16 cellular contexts compared by ENCODE assay signal in genomic region chr9:93210974-93211653, GRCh38. TPM values are rescaled to one million over a fixed set of nuclear protein-coding genes. Genes with fewer than 3 reads are reported as not detected.
"Had no signal": no experiment of that assay in that cellular context is flagged by ENCODE, and none has a peak within 500 bp of the region (broad histone marks: within the 10 kb centered on the region; RNA-seq: fewer than 3 reads in every experiment).

No MANE protein-coding gene starts in this region.

- H3K27ac Mint-ChIP-seq: activated naive CD4-positive, alpha-beta T cell treated with anti-CD3 and anti-CD28 coated beads, Interleukin-2, amount 10 ng/mL, durations not matched to agents 7 days and 5 days; immature natural killer cell; naive thymus-derived CD8-positive, alpha-beta T cell; stimulated activated naive CD8-positive, alpha-beta T cell treated with anti-CD3 and anti-CD28 coated beads, Interleukin-15, Interleukin-2, amounts not matched to agents 100 ng/mL and 50 ng/mL, for 24 hours; T-helper 1 cell treated with Interleukin-12 subunit alpha and Interleukin-12 subunit beta and Interleukin-4 antibody, amounts not matched to agents 30 μg/mL and 1 μg/mL, for 36 hours had no signal

- H3K9me3 ChIP-seq: adrenal gland, breast epithelium, esophagus squamous epithelium had no signal

- H3K9ac ChIP-seq: parathyroid adenoma had no signal

- H3K27me3 Mint-ChIP-seq: stimulated activated naive CD8-positive, alpha-beta T cell treated with anti-CD3 and anti-CD28 coated beads, Interleukin-15, Interleukin-2, amounts not matched to agents 100 ng/mL and 50 ng/mL, for 24 hours had no signal

- H3K27ac ChIP-seq: adrenal gland, breast epithelium, esophagus squamous epithelium, parathyroid adenoma, suprapubic skin had no signal

- H3K4me1 ChIP-seq: breast epithelium, parathyroid adenoma had no signal

- FAIRE-seq: astrocyte, endothelial cell of umbilical vein had no signal

- H3K4me3 ChIP-seq: adrenal gland, breast epithelium, esophagus squamous epithelium, suprapubic skin had no signal

- H3K4me3 Mint-ChIP-seq: activated naive CD4-positive, alpha-beta T cell treated with anti-CD3 and anti-CD28 coated beads, Interleukin-2, amount 10 ng/mL, durations not matched to agents 7 days and 5 days; immature natural killer cell; naive thymus-derived CD8-positive, alpha-beta T cell; stimulated activated naive CD8-positive, alpha-beta T cell treated with anti-CD3 and anti-CD28 coated beads, Interleukin-15, Interleukin-2, amounts not matched to agents 100 ng/mL and 50 ng/mL, for 24 hours; T-helper 1 cell treated with Interleukin-12 subunit alpha and Interleukin-12 subunit beta and Interleukin-4 antibody, amounts not matched to agents 30 μg/mL and 1 μg/mL, for 36 hours had no signal

- H3K36me3 Mint-ChIP-seq: activated naive CD4-positive, alpha-beta T cell treated with anti-CD3 and anti-CD28 coated beads, Interleukin-2, amount 10 ng/mL, durations not matched to agents 7 days and 5 days had no signal

- ATAC-seq: naive thymus-derived CD8-positive, alpha-beta T cell had no signal

- H3K79me2 ChIP-seq: parathyroid adenoma had no signal

- H2AFZ ChIP-seq: parathyroid adenoma had no signal

- H3K36me3 ChIP-seq: adrenal gland, breast epithelium, esophagus squamous epithelium, suprapubic skin had no signal

- H3K4me1 Mint-ChIP-seq: activated naive CD4-positive, alpha-beta T cell treated with anti-CD3 and anti-CD28 coated beads, Interleukin-2, amount 10 ng/mL, durations not matched to agents 7 days and 5 days; immature natural killer cell had no signal

- H3K27me3 ChIP-seq: adrenal gland, breast epithelium, esophagus squamous epithelium, suprapubic skin had no signal

- DNase-seq: activated naive CD4-positive, alpha-beta T cell treated with anti-CD3 and anti-CD28 coated beads, Interleukin-2, amount 10 ng/mL, durations not matched to agents 7 days and 5 days; adrenal gland; dermis blood vessel endothelial cell; effector memory CD4-positive, alpha-beta T cell; esophagus squamous epithelium; immature natural killer cell; kidney glomerular epithelial cell; mesendoderm had no signal

RNA-seq across cellular contexts. Expression of gene WNK2, which starts 27.2 kb away (rescaled TPM):
- total RNA-seq: dermis blood vessel endothelial cell, endothelial cell of umbilical vein had no signal
- polyA plus RNA-seq: endothelial cell of umbilical vein; immature natural killer cell; naive thymus-derived CD8-positive, alpha-beta T cell had no signal
